8 cellular contexts compared by ENCODE assay signal in the genomic region with DNA sequence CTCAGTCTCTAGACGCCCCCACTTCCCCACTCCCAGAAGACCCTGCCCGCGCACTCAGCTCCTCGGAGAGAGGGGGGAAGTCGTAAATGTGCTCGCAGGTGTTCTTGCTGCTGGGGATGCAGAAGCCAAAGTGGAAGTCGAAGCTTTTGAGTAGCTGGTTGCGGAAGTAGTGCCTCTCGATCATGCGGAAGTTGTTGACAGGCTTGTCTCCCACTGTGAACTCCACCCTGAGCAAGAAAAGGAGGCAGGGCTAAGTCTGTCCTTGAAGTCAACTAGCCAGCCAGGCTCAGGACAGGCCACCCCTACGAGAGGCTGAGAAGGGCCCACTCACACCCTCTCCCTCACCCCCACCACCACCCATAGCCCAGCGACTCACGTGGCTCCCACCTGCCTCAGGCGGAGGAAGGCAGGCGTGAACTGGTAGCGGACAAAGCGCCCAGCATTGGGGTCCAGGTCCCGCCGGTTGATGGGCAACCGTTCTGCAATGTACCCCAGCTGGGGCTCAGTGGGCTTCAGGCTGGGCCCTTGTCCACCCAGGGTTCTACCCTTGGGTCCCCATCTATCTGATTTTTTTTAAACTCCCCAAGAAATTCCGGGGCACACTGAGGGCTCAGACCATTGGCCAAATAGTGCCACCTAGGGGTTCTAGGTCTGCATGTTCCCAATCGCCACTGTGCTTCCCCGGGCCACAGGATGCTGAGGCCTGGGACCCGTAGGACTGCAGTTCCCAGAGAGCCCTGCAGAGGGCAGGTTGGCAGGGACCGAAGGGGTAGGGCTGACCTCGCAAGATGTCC. TPM values are rescaled to one million over a fixed set of nuclear protein-coding genes. Genes with fewer than 3 reads are reported as not detected.
DNase-seq lines count a peak whose midpoint lies in the region; ATAC-seq and TF ChIP-seq lines count a peak whose summit lies in the region.

No MANE protein-coding gene starts in this region.

- no peaks in the 10 kb centered on the region for H3K9me3 ChIP-seq in CD4-positive, alpha-beta T cell (ENCODE audit: control insufficient read depth, low read length)

- no peaks in the 10 kb centered on the region for H3K27me3 ChIP-seq in CD4-positive, alpha-beta T cell (ENCODE audit: control insufficient read depth, insufficient read depth, low read length)

- peak overlapping the region; percentile 80 for H3K4me3 Mint-ChIP-seq in CD4-positive, alpha-beta T cell
- peak overlapping the region; percentile 11 for H3K4me3 Mint-ChIP-seq in central memory CD8-positive, alpha-beta T cell

- CTCF ChIA-PET in CD4-positive, alpha-beta T cell (lab: Charles Lee): interaction anchor here (1.0 to 1.4 kb wide), 4 partner anchors 24 to 97 kb away, joined by 3 to 4 read pairs (median 4); a partner anchor contains a TSS

- POLR2A ChIA-PET in CD4-positive, alpha-beta T cell (lab: Charles Lee): interaction anchor here (0.9 to 7.4 kb wide), 6 partner anchors 24 to 114 kb away, joined by 3 to 63 read pairs (median 6); a partner anchor contains a TSS

- peak; percentile 69 for TF ChIP-seq CTCF in CD4-positive, alpha-beta T cell (IDR thresholded peaks at IDR 0.05)

- no peaks in the 10 kb centered on the region for H3K9me3 Mint-ChIP-seq in CD4-positive, alpha-beta T cell
- H3K9me3 Mint-ChIP-seq in central memory CD8-positive, alpha-beta T cell: no peaks in the 10 kb centered on the region

- H3K36me3 Mint-ChIP-seq in CD4-positive, alpha-beta T cell (ENCODE audit: low read depth): peaks cover 16% of the 10 kb centered on the region
- H3K36me3 Mint-ChIP-seq in central memory CD8-positive, alpha-beta T cell (ENCODE audit: insufficient read depth): peaks cover 10% of the 10 kb centered on the region

- peak; percentile 21 for ATAC-seq in CD4-positive, alpha-beta T cell (ENCODE audit: poor library complexity)
- ATAC-seq in central memory CD8-positive, alpha-beta T cell (replicated peaks; ENCODE audit: extremely low read depth, poor library complexity, severe bottlenecking): no peak
- no peak for ATAC-seq in GM21381 (IDR thresholded peaks at IDR 0.05; ENCODE audit: unreplicated experiment)

- H3K27ac Mint-ChIP-seq in CD4-positive, alpha-beta T cell: peak overlapping the region; percentile 93
- peak overlapping the region; percentile 95 for H3K27ac Mint-ChIP-seq in central memory CD8-positive, alpha-beta T cell (ENCODE audit: low read depth)

- H3K4me1 Mint-ChIP-seq in CD4-positive, alpha-beta T cell (ENCODE audit: low read depth): peaks cover 52% of the 10 kb centered on the region
- peaks cover 51% of the 10 kb centered on the region for H3K4me1 Mint-ChIP-seq in central memory CD8-positive, alpha-beta T cell

- peak; percentile 32 to 63 (median 40) for DNase-seq in CD4-positive, alpha-beta T cell
- DNase-seq in GM19238 (ENCODE audit: insufficient read length, low spot score): peak; percentile 76
- DNase-seq in NCI-H1105 (lab: John Stamatoyannopoulos, UW): peak; percentile 13
- peak in 3 of 4 experiments; percentile 9 to 52 (median 20) for DNase-seq in activated CD4-positive, CD25-positive, alpha-beta regulatory T cell (lab: John Stamatoyannopoulos, UW)
- peak; percentile 28 to 47 for DNase-seq in central memory CD8-positive, alpha-beta T cell (ENCODE audit: low spot score in 2 of 2)
- peak; percentile 81 for DNase-seq in kidney tubule cell (ENCODE audit: low spot score)
- peak; percentile 68 for DNase-seq in stimulated activated CD4-positive, alpha-beta T cell treated with anti-CD3 and anti-CD28 coated beads, Interleukin-4, amount 100 ng/mL, for 1 hour

- intact Hi-C loops in CD4-positive, alpha-beta T cell (cut with DNase I, micrococcal nuclease): loop anchor here (2.0 to 10.0 kb wide), 6 partner anchors 23 to 163 kb away; a partner anchor contains a TSS

- peak overlapping the region; percentile 76 for H3K27ac ChIP-seq in CD4-positive, alpha-beta T cell (ENCODE audit: low read depth, low read length)

- H3K27me3 Mint-ChIP-seq in CD4-positive, alpha-beta T cell: no peaks in the 10 kb centered on the region
- H3K27me3 Mint-ChIP-seq in central memory CD8-positive, alpha-beta T cell: no peaks in the 10 kb centered on the region

RNA-seq across cellular contexts. Expression of a gene that starts 4.6 kb away (rescaled TPM):
- total RNA-seq in CD4-positive, alpha-beta T cell: 10 to 100 TPM; 77.1 to 83.9 TPM

RNA-seq across cellular contexts. Expression of a gene that starts 23.5 kb away (rescaled TPM):
- total RNA-seq in CD4-positive, alpha-beta T cell: 10 to 100 TPM; 73.8 to 76.4 TPM

RNA-seq across cellular contexts. Expression of a gene that starts 28.9 kb away (rescaled TPM):
- total RNA-seq in CD4-positive, alpha-beta T cell: 10 to 100 TPM; 21.8 to 22.7 TPM

RNA-seq across cellular contexts. Expression of a gene that starts 41.7 kb away (rescaled TPM):
- not detected for total RNA-seq in CD4-positive, alpha-beta T cell

RNA-seq across cellular contexts. Expression of a gene that starts 51.0 kb away (rescaled TPM):
- total RNA-seq in CD4-positive, alpha-beta T cell: 10 to 100 TPM; 15.4 to 17.0 TPM

Comparison
In these comparisons a context has a peak if more than half of its experiments do, and no peak if none do; other contexts are left out.
1. DNase-seq: peak in every context shown above with its lines; median percentile 81 in kidney tubule cell; 76 in GM19238; 68 in stimulated activated CD4-positive, alpha-beta T cell treated with anti-CD3 and anti-CD28 coated beads, Interleukin-4, amount 100 ng/mL, for 1 hour; 40 in CD4-positive, alpha-beta T cell; 38 in central memory CD8-positive, alpha-beta T cell; 20 in activated CD4-positive, CD25-positive, alpha-beta regulatory T cell; 13 in NCI-H1105.